ENCODE assay signal across 2 cellular contexts in the genomic region with DNA sequence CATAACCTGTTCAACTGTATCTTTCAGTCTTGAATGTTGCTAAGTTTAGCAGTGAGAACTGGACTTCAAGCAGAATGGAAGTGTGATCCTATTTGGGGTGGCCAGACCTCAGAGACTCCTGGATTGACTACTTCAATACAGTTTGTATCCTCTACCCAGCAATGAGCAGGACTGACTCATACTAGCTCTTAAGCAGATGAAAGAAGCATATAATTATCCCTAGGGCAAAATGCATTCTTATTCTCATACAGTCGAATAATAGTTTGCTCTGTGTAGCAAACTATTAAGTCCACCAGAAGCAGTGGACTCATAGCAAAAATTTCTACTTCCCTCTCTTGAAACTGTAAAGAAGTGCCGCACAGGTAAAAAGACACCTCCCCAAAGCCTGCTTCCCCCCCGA.
TF ChIP-seq lines count a peak whose summit lies in the region.

No MANE protein-coding gene starts in this region.

TF ChIP-seq in HEK293, 187 proteins besides CTCF, POLR2A, EP300 and RAD21 (continued from another document):
- TF ChIP-seq, protein P1, sequence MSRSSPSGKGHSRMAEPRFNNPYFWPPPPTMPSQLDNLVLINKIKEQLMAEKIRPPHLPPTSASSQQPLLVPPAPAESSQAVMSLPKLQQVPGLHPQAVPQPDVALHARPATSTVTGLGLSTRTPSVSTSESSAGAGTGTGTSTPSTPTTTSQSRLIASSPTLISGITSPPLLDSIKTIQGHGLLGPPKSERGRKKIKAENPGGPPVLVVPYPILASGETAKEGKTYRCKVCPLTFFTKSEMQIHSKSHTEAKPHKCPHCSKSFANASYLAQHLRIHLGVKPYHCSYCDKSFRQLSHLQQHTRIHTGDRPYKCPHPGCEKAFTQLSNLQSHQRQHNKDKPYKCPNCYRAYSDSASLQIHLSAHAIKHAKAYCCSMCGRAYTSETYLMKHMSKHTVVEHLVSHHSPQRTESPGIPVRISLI (tag by site-specific recombination; IDR thresholded peaks at IDR 0.05), result no peak
- TF ChIP-seq SP7 (tag by site-specific recombination; IDR thresholded peaks at IDR 0.05), result 0 out of 2 replicates have a peak, but pooled peaks have one; percentile 12

TF ChIP-seq in H1, 55 proteins besides CTCF, POLR2A, EP300 and RAD21 (continued from another document):
- TF ChIP-seq ATF3 (IDR thresholded peaks at IDR 0.05; ENCODE audit: insufficient read depth, low read depth, low read length) (no peak), SIN3A (conservative IDR thresholded peaks at IDR 0.05 in 1 of 2, IDR thresholded peaks at IDR 0.05 in 1 of 2; ENCODE audit: low read depth in 1 of 2, low read length in 2 of 2) (no peak), SP2 (IDR thresholded peaks at IDR 0.05; ENCODE audit: low read length) (no peak)
- TF ChIP-seq, protein P2, sequence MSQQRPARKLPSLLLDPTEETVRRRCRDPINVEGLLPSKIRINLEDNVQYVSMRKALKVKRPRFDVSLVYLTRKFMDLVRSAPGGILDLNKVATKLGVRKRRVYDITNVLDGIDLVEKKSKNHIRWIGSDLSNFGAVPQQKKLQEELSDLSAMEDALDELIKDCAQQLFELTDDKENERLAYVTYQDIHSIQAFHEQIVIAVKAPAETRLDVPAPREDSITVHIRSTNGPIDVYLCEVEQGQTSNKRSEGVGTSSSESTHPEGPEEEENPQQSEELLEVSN (IDR thresholded peaks at IDR 0.05), result no peak
